6 cellular contexts compared by ENCODE assay signal in genomic region chrX:48910926-48911406, GRCh38. TPM values are rescaled to one million over a fixed set of nuclear protein-coding genes. Genes with fewer than 3 reads are reported as not detected.
DNase-seq lines count a peak whose midpoint lies in the region; TF ChIP-seq lines count a peak whose summit lies in the region.

No MANE protein-coding gene starts in this region.

- peaks cover 0 to 8% (median 0%) of the 10 kb centered on the region in 3 donors for H3K36me3 ChIP-seq in Peyer's patch
- H3K36me3 ChIP-seq in right atrium auricular region: peaks cover 9% of the 10 kb centered on the region
- no peaks in the 10 kb centered on the region for H3K36me3 ChIP-seq in vagina

- DNase-seq in Calu3 (no peak), Peyer's patch (no peak), right atrium auricular region (ENCODE audit: low spot score) (no peak), vagina (ENCODE audit: extremely low spot score in 2 of 2) (no peak), midbrain (lab: John Stamatoyannopoulos, UW) (no peak), H4 (ENCODE audit: low spot score) (no peak)

- peaks cover 16% of the 10 kb centered on the region for H3K4me1 Mint-ChIP-seq in Calu3 (ENCODE audit: low read depth, unreplicated experiment)

- peaks cover 50% of the 10 kb centered on the region for H3K36me3 Mint-ChIP-seq in Calu3 (ENCODE audit: insufficient read depth, unreplicated experiment)

- H3K4me3 ChIP-seq in Peyer's patch (peak overlapping the region; percentile 59 to 82 (median 70)), right atrium auricular region (peak overlapping the region; percentile 51 to 57), vagina (peak overlapping the region; percentile 57 to 60)

- H3K27me3 Mint-ChIP-seq in Calu3 (ENCODE audit: unreplicated experiment): no peaks in the 10 kb centered on the region

- H3K9me3 Mint-ChIP-seq in Calu3 (ENCODE audit: low read depth, unreplicated experiment): no peaks in the 10 kb centered on the region

- H3K27me3 ChIP-seq in Peyer's patch (no peaks in the 10 kb centered on the region), right atrium auricular region (no peaks in the 10 kb centered on the region), vagina (no peaks in the 10 kb centered on the region)

- intact Hi-C loops in Calu3 (cut with micrococcal nuclease; ENCODE audit: unreplicated experiment): loop anchor here (10.0 kb wide), 2 partner anchors 46 to 106 kb away; partner anchors contain the start of gene HDAC6
- intact Hi-C loops in vagina (cut with DNase I): no loop called here

- no peak for TF ChIP-seq CTCF in Calu3 (IDR thresholded peaks at IDR 0.05; ENCODE audit: unreplicated experiment)
- TF ChIP-seq CTCF in Peyer's patch (IDR thresholded peaks at IDR 0.05): no peak
- no peak for TF ChIP-seq CTCF in right atrium auricular region (IDR thresholded peaks at IDR 0.05)
- no peak for TF ChIP-seq CTCF in vagina (IDR thresholded peaks at IDR 0.05)

- peak overlapping the region; percentile 97 for H3K4me3 Mint-ChIP-seq in Calu3 (ENCODE audit: low read depth, unreplicated experiment)

- TF ChIP-seq POLR2A in Peyer's patch (IDR thresholded peaks at IDR 0.05) (no peak), vagina (IDR thresholded peaks at IDR 0.05) (no peak)

- peak overlapping the region; percentile 75 to 92 (median 86) for H3K27ac ChIP-seq in Peyer's patch
- peak overlapping the region; percentile 72 to 78 for H3K27ac ChIP-seq in right atrium auricular region
- peak overlapping the region; percentile 65 for H3K27ac ChIP-seq in vagina

- CTCF ChIA-PET in Calu3 (lab: Charles Lee): interaction anchor here (1.0 to 1.2 kb wide), 2 partner anchors 75 to 77 kb away, joined by 4 read pairs; partner anchors contain the start of gene PCSK1N

- peak overlapping the region; percentile 94 for H3K27ac Mint-ChIP-seq in Calu3 (ENCODE audit: unreplicated experiment)

- H3K9me3 ChIP-seq in Peyer's patch: no peaks in the 10 kb centered on the region
- no peaks in the 10 kb centered on the region for H3K9me3 ChIP-seq in right atrium auricular region
- no peaks in the 10 kb centered on the region for H3K9me3 ChIP-seq in vagina

- no TSS peak for BruUV-seq in Calu3 (replicated peaks; lab: Mats Ljungman, UMichigan)

- no peaks in the 10 kb centered on the region for H3K4me1 ChIP-seq in Peyer's patch
- H3K4me1 ChIP-seq in right atrium auricular region: no peaks in the 10 kb centered on the region
- peaks cover 11% of the 10 kb centered on the region for H3K4me1 ChIP-seq in vagina

RNA-seq across cellular contexts. Expression of gene SLC35A2, which starts 0.5 kb away (rescaled TPM):
- total RNA-seq in Calu3 (2022): 68.1 and 81.0 TPM in 2 replicates
- total RNA-seq in Peyer's patch: 10 to 100 TPM; 14.0 to 43.3 (median 21.5) TPM
- total RNA-seq in right atrium auricular region: 10 to 100 TPM; 16.8 to 18.8 TPM
- 7.1 TPM for total RNA-seq in vagina
- 23.2 and 32.8 TPM in 2 replicates for total RNA-seq in H4 (2014; rRNA removed; shearing (Covaris generic))

RNA-seq across cellular contexts. Expression of gene PIM2, which starts 7.9 kb away (rescaled TPM):
- total RNA-seq in Calu3 (2022) (12.8 and 13.9 TPM in 2 replicates), Peyer's patch (10 to 100 TPM; 17.3 to 24.8 (median 19.1) TPM), right atrium auricular region (1 to 10 TPM; 5.4 to 9.1 TPM), vagina (11.5 TPM)
- total RNA-seq in H4 (2014; rRNA removed; shearing (Covaris generic)): 10.8 and 11.9 TPM in 2 replicates

RNA-seq across cellular contexts. Expression of gene PQBP1, which starts 13.2 kb away (rescaled TPM):
- total RNA-seq in Calu3 (2022) (110 and 113 TPM in 2 replicates), Peyer's patch (10 to 100 TPM; 63.3 to 86.6 (median 70.1) TPM), right atrium auricular region (10 to 100 TPM; 44.4 to 66.7 TPM), vagina (67.5 TPM)
- total RNA-seq in H4 (2014; rRNA removed; shearing (Covaris generic)): 53.0 and 61.4 TPM in 2 replicates

RNA-seq across cellular contexts. Expression of gene TIMM17B, which starts 13.4 kb away (rescaled TPM):
- total RNA-seq in Calu3 (2022) (86.1 and 96.8 TPM in 2 replicates), Peyer's patch (10 to 100 TPM; 33.8 to 67.9 (median 54.5) TPM), right atrium auricular region (10 to 100 TPM; 49.2 to 56.5 TPM), vagina (43.5 TPM)
- 59.1 and 61.2 TPM in 2 replicates for total RNA-seq in H4 (2014; rRNA removed; shearing (Covaris generic))

RNA-seq across cellular contexts. Expression of gene OTUD5, which starts 46.4 kb away (rescaled TPM):
- total RNA-seq in Calu3 (2022) (67.8 and 73.0 TPM in 2 replicates), Peyer's patch (10 to 100 TPM; 49.7 to 79.2 (median 71.0) TPM), right atrium auricular region (10 to 100 TPM; 15.4 to 23.9 TPM), vagina (44.7 TPM)
- 22.3 and 34.2 TPM in 2 replicates for total RNA-seq in H4 (2014; rRNA removed; shearing (Covaris generic))
